ENCODE assay signal across 8 cellular contexts in the genomic region with DNA sequence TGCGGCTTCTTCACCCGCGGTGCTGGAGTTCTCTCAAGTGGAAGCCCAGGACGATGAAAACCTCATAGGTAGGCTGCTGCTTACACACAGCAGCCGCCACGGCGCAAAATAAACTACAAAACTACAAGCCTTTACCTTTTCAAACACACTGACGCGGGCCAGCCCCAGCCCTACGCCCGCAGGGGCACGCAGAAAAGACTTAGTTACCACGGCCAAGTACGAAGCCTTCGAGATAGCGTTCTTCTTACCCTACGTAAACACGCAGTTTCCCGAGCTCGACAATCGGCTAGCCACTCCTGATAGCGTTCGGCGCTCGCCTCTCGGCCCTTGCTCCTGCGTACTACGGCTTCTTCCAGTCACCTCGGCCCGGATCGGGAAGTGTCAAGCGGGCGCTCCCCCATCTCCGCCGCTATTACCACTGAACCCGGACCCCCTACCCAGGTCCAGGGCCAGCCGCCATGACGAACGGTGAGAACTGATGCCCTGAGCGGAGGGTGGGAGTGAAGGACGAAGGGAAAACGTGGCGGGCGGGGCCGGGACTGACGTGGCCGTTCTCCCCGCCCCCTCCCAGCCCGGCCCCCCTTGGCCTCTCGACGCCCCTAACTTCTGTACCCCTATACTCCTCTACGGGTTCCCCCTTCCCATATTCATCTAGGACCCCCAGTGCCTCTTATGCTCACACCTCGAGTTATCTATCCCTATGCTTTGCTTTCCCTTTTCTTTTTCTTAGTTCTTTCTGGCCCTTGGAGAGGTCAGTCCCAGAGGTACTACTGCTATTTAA. TPM values are rescaled to one million over a fixed set of nuclear protein-coding genes. Genes with fewer than 3 reads are reported as not detected.
DNase-seq lines count a peak whose midpoint lies in the region; ATAC-seq and TF ChIP-seq lines count a peak whose summit lies in the region.

Gene TMEM167B (plus strand): TSS at position 350 of the 781 bp plus-strand sequence. CDS start 109 bp downstream, at position 459.

- H3K4me1 ChIP-seq in Peyer's patch (peaks cover 0 to 35% (median 0%) of the 10 kb centered on the region in 4 donors), esophagus muscularis mucosa (peaks cover 42 to 60% (median 56%) of the 10 kb centered on the region in 4 donors)

- H3K9me3 ChIP-seq in KOPT-K1 (ENCODE audit: insufficient read depth, low read length, poor library complexity, severe bottlenecking) (no peaks in the 10 kb centered on the region), Peyer's patch (no peaks in the 10 kb centered on the region), esophagus muscularis mucosa (no peaks in the 10 kb centered on the region)

- peak; percentile 61 to 81 for TF ChIP-seq POLR2A in Peyer's patch (IDR thresholded peaks at IDR 0.05)
- peak; percentile 78 for TF ChIP-seq POLR2A in esophagus muscularis mucosa (IDR thresholded peaks at IDR 0.05; ENCODE audit: low read depth)

- H3K36me3 ChIP-seq in KOPT-K1 (ENCODE audit: insufficient read depth, low read length) (peaks cover 22% of the 10 kb centered on the region), Peyer's patch (peaks cover 0 to 25% (median 0%) of the 10 kb centered on the region in 3 donors), esophagus muscularis mucosa (peaks cover 0 to 29% (median 15%) of the 10 kb centered on the region in 4 donors)

- peak; percentile 87 for ATAC-seq in GM21786 (IDR thresholded peaks at IDR 0.05; ENCODE audit: unreplicated experiment)

- DNase-seq in DMS79 (lab: John Stamatoyannopoulos, UW) (peak; percentile 87), Peyer's patch (peak; percentile 89 to 97 (median 92)), esophagus muscularis mucosa (ENCODE audit: extremely low spot score) (peak; percentile 97), myocyte (ENCODE audit: low read depth) (peak; percentile 94)
- peak; percentile 92 to 93 for DNase-seq in activated T-cell treated with anti-CD3 and anti-CD28 coated beads, Interleukin-2, amount 50 U/mL, for 48 hours
- DNase-seq in stimulated activated CD8-positive, alpha-beta memory T cell treated with anti-CD3 and anti-CD28 coated beads, Interleukin-7, amount 100 ng/mL, for 48 hours (ENCODE audit: extremely low read depth in 1 of 2, low read depth in 1 of 2): peak; percentile 72 to 86

- intact Hi-C loops in esophagus muscularis mucosa (cut with DNase I): no loop called here

- TF ChIP-seq CTCF in Peyer's patch (IDR thresholded peaks at IDR 0.05) (no peak), esophagus muscularis mucosa (IDR thresholded peaks at IDR 0.05) (no peak)

- peak within 1 kb of the TSS; percentile 73 for H3K27ac ChIP-seq in KOPT-K1 (ENCODE audit: low read depth, low read length, poor library complexity, severe bottlenecking)
- H3K27ac ChIP-seq in Peyer's patch: peak within 1 kb of the TSS; percentile 90 to 99 (median 96)
- peak within 1 kb of the TSS; percentile 94 to 99 (median 98) for H3K27ac ChIP-seq in esophagus muscularis mucosa (replicated peaks in 1 of 4)

- WGBS in esophagus muscularis mucosa: under 1% methylated on average over 43 of the region's 53 CpGs

- TF ChIP-seq EP300 in esophagus muscularis mucosa (IDR thresholded peaks at IDR 0.05): no peak

- H3K27me3 ChIP-seq in Peyer's patch: no peaks in the 10 kb centered on the region
- H3K27me3 ChIP-seq in esophagus muscularis mucosa: no peaks in the 10 kb centered on the region

- H3K4me3 ChIP-seq in Peyer's patch (peak within 1 kb of the TSS; percentile 68 to 98 (median 82)), esophagus muscularis mucosa (peak within 1 kb of the TSS; percentile 80 to 94 (median 83))

RNA-seq across cellular contexts. Expression of gene TMEM167B, which starts in this region (rescaled TPM):
- total RNA-seq in Peyer's patch (10 to 100 TPM; 11.3 to 17.3 (median 13.7) TPM), esophagus muscularis mucosa (10 to 100 TPM; 24.9 to 35.3 (median 27.5) TPM), myocyte (30.5 and 34.3 TPM in 2 replicates)
- polyA plus RNA-seq in myocyte (2012): 36.6 TPM

Comparison
In these comparisons a context has a peak if more than half of its experiments do, and no peak if none do; other contexts are left out.
1. Peak in every context shown above with its lines: DNase-seq, ATAC-seq, H3K4me3 ChIP-seq and H3K27ac ChIP-seq.